20 cellular contexts compared by ENCODE assay signal in the genomic region with DNA sequence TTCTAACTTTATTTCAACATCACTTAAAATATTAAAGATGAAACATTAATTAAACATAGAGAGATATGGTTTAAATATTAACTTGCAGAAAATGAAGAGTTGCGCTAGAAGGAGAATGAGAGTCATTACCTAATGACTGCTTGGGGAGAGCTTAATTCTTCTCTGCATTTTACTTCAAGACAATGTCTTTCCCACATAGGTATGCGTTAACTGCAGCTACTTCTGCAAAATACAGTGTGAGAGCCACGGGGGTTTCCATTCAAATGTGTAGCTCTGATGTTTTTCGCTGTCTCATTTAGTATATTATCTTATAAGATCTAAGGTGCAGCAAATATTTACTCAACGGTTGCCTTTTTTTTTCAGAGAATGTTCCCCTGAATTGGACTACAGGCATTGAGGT.
"Had no signal": no experiment of that assay in that cellular context is flagged by ENCODE, and none has a peak within 500 bp of the region (broad histone marks: within the 10 kb centered on the region; RNA-seq: fewer than 3 reads in every experiment).

No MANE protein-coding gene starts in this region.

- H3K9me3 Mint-ChIP-seq: dendritic cell treated with granulocyte-macrophage colony-stimulating factor and Interleukin-4, amounts not matched to agents 40 ng/mL and 50 ng/mL, for 4 days; effector memory CD8-positive, alpha-beta T cell; mesothelial cell of epicardium; neural crest cell had no signal

- DNase-seq: effector memory CD8-positive, alpha-beta T cell; gastrocnemius medialis; heart right ventricle; hypothalamus; islet precursor cell; natural killer cell; nucleus accumbens; pancreas; right cardiac atrium; small intestine; stimulated activated CD4-positive, alpha-beta T cell treated with anti-CD3 and anti-CD28 coated beads, Interleukin-12 subunit alpha, Interleukin-12 subunit beta, amount 100 ng/mL, for 4 hours; stimulated activated naive CD4-positive, alpha-beta T cell treated with Interleukin-2 at 50 U/mL for 16 hours; trophoblast cell had no signal

- H3K36me3 ChIP-seq: esophagus muscularis mucosa, gastrocnemius medialis, heart right ventricle, pancreas had no signal

- H3K27me3 Mint-ChIP-seq: dendritic cell treated with granulocyte-macrophage colony-stimulating factor and Interleukin-4, amounts not matched to agents 40 ng/mL and 50 ng/mL, for 4 days; progenitor cell of endocrine pancreas had no signal

- H3K27me3 ChIP-seq: esophagus muscularis mucosa, gastrocnemius medialis, heart right ventricle, pancreas had no signal

- H3K27ac ChIP-seq: epithelial cell of prostate, esophagus muscularis mucosa, gastrocnemius medialis, heart right ventricle, pancreas had no signal

- H3K27ac Mint-ChIP-seq: dendritic cell treated with granulocyte-macrophage colony-stimulating factor and Interleukin-4, amounts not matched to agents 40 ng/mL and 50 ng/mL, for 4 days; effector memory CD8-positive, alpha-beta T cell; mesothelial cell of epicardium; natural killer cell; progenitor cell of endocrine pancreas had no signal

- H3K4me3 ChIP-seq: esophagus muscularis mucosa, gastrocnemius medialis, heart right ventricle, pancreas had no signal

- H3K36me3 Mint-ChIP-seq: mesothelial cell of epicardium, natural killer cell had no signal

- H3K4me1 Mint-ChIP-seq: mesothelial cell of epicardium, natural killer cell, neural crest cell had no signal

- H3K9me3 ChIP-seq: esophagus muscularis mucosa, gastrocnemius medialis, heart right ventricle, pancreas had no signal

- H3K4me1 ChIP-seq: esophagus muscularis mucosa, gastrocnemius medialis, heart right ventricle, pancreas had no signal

- H3K4me3 Mint-ChIP-seq: dendritic cell treated with granulocyte-macrophage colony-stimulating factor and Interleukin-4, amounts not matched to agents 40 ng/mL and 50 ng/mL, for 4 days; effector memory CD8-positive, alpha-beta T cell; mesothelial cell of epicardium; natural killer cell; neural crest cell had no signal

- ATAC-seq: effector memory CD8-positive, alpha-beta T cell; gastrocnemius medialis; heart right ventricle; left lobe of liver; natural killer cell; pancreas; right cardiac atrium had no signal
